13 cellular contexts compared by ENCODE assay signal in the genomic region with DNA sequence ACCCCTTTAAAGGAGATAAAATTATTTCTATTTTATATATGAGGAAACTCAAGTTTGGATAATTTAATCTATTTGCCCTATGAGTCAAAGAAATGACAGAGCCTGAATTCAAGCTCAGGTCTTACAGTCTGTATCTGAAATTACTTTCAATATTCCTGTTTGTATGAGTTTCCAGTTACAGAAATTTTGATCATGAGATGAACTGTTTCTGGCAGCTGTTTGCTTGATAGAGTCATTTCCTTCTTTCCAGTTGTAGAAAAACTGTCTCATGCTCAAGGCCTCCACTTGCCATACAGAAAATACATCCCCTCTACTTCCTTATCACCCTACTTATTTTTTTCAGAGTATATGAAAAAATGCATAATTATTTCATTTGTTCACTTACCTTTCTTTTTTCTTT.
A peak's percentile ranks its signal among the peaks of the same experiment; 100 is the strongest.
DNase-seq lines count a peak whose midpoint lies in the region; ATAC-seq and TF ChIP-seq lines count a peak whose summit lies in the region.
"Had no signal": no experiment of that assay in that cellular context is flagged by ENCODE, and none has a peak within 500 bp of the region (broad histone marks: within the 10 kb centered on the region; RNA-seq: fewer than 3 reads in every experiment).

No MANE protein-coding gene starts in this region.

- DNase-seq in AG08396 (ENCODE audit: low spot score) (peak; percentile 3), GM03348 (ENCODE audit: low spot score) (peak; percentile 46), immature natural killer cell (no peak), H7 (no peak), thyroid gland (no peak), NCI-H446 treated with DMSO at 0.1 percent for 48 hours (lab: John Stamatoyannopoulos, UW) (no peak), cerebellar cortex (ENCODE audit: low spot score) (no peak)
- DNase-seq in activated naive CD8-positive, alpha-beta T cell treated with anti-CD3 and anti-CD28 coated beads, Interleukin-2, amount 50 U/mL, for 24 hours: no peak
- DNase-seq: activated CD4-positive, alpha-beta T cell treated with anti-CD3 and anti-CD28 coated beads, Interleukin-2, amount 50 U/mL, for 48 hours; aorta; NCI-H2029; NK-92 treated with Interleukin-12 subunit alpha and Interleukin-12 subunit beta, amount 100 ng/mL, for 24 hours; psoas muscle had no signal

- no peaks in the 10 kb centered on the region for H3K4me1 ChIP-seq in thyroid gland
- H3K4me1 ChIP-seq: psoas muscle had no signal

- TF ChIP-seq POLR2A in thyroid gland (IDR thresholded peaks at IDR 0.05): no peak

- no peaks in the 10 kb centered on the region for H3K36me3 ChIP-seq in H7 (replicated peaks; ENCODE audit: control insufficient read depth, insufficient read depth, low read length)
- no peaks in the 10 kb centered on the region for H3K36me3 ChIP-seq in thyroid gland

- no peaks in the 10 kb centered on the region for H3K9me3 ChIP-seq in thyroid gland
- H3K9me3 ChIP-seq: psoas muscle had no signal

- no peak overlapping the region for H3K27ac ChIP-seq in thyroid gland
- H3K27ac ChIP-seq: psoas muscle had no signal

- H3K27me3 ChIP-seq in H7 (ENCODE audit: control insufficient read depth, insufficient read depth, low read length) (no peaks in the 10 kb centered on the region), thyroid gland (no peaks in the 10 kb centered on the region)

- H3K4me3 Mint-ChIP-seq in activated naive CD8-positive, alpha-beta T cell treated with anti-CD3 and anti-CD28 coated beads, Interleukin-2, amount 50 U/mL, for 24 hours: no peak overlapping the region
- H3K4me3 Mint-ChIP-seq in immature natural killer cell: no peak overlapping the region

- H3K4me3 ChIP-seq in H7 (ENCODE audit: insufficient read depth, low read depth, low read length): no peak overlapping the region
- no peak overlapping the region for H3K4me3 ChIP-seq in thyroid gland (replicated peaks in 1 of 3)
- H3K4me3 ChIP-seq: psoas muscle had no signal

- intact Hi-C loops in thyroid gland (cut with DNase I): no loop called here

- H3K36me3 Mint-ChIP-seq in activated naive CD8-positive, alpha-beta T cell treated with anti-CD3 and anti-CD28 coated beads, Interleukin-2, amount 50 U/mL, for 24 hours (ENCODE audit: low read depth): peaks cover 63% of the 10 kb centered on the region
- H3K36me3 Mint-ChIP-seq in immature natural killer cell: peaks cover 24 to 59% (median 43%) of the 10 kb centered on the region in 3 donors

- H3K9me3 Mint-ChIP-seq in activated naive CD8-positive, alpha-beta T cell treated with anti-CD3 and anti-CD28 coated beads, Interleukin-2, amount 50 U/mL, for 24 hours: no peaks in the 10 kb centered on the region
- H3K9me3 Mint-ChIP-seq in immature natural killer cell: no peaks in the 10 kb centered on the region

- peak; percentile 54 for ATAC-seq in activated naive CD8-positive, alpha-beta T cell treated with anti-CD3 and anti-CD28 coated beads, Interleukin-2, amount 50 U/mL, for 24 hours
- ATAC-seq: psoas muscle had no signal

- H3K27me3 Mint-ChIP-seq in activated naive CD8-positive, alpha-beta T cell treated with anti-CD3 and anti-CD28 coated beads, Interleukin-2, amount 50 U/mL, for 24 hours: no peaks in the 10 kb centered on the region
- H3K27me3 Mint-ChIP-seq in immature natural killer cell (ENCODE audit: low read depth in 3 of 3): peaks cover 0 to 2% (median 0%) of the 10 kb centered on the region in 3 donors

- peaks cover 55% of the 10 kb centered on the region for H3K4me1 Mint-ChIP-seq in activated naive CD8-positive, alpha-beta T cell treated with anti-CD3 and anti-CD28 coated beads, Interleukin-2, amount 50 U/mL, for 24 hours
- H3K4me1 Mint-ChIP-seq in immature natural killer cell: peaks cover 45 to 78% of the 10 kb centered on the region in 2 donors

- TF ChIP-seq CTCF in thyroid gland (IDR thresholded peaks at IDR 0.05): no peak

- H3K27ac Mint-ChIP-seq in activated naive CD8-positive, alpha-beta T cell treated with anti-CD3 and anti-CD28 coated beads, Interleukin-2, amount 50 U/mL, for 24 hours: peak overlapping the region; percentile 87
- H3K27ac Mint-ChIP-seq in immature natural killer cell: peak overlapping the region; percentile 45 to 81 (median 74)

Comparison
In these comparisons a context has a peak if more than half of its experiments do, and no peak if none do; other contexts are left out.
1. DNase-seq: peak in AG08396 (single experiment) and GM03348 (single experiment); none in activated naive CD8-positive, alpha-beta T cell treated with anti-CD3 and anti-CD28 coated beads, Interleukin-2, amount 50 U/mL, for 24 hours (single experiment), immature natural killer cell (0 of 3), H7 (single experiment), thyroid gland (0 of 2), NCI-H446 treated with DMSO at 0.1 percent for 48 hours (single experiment) and cerebellar cortex (single experiment).